In the genomic region with DNA sequence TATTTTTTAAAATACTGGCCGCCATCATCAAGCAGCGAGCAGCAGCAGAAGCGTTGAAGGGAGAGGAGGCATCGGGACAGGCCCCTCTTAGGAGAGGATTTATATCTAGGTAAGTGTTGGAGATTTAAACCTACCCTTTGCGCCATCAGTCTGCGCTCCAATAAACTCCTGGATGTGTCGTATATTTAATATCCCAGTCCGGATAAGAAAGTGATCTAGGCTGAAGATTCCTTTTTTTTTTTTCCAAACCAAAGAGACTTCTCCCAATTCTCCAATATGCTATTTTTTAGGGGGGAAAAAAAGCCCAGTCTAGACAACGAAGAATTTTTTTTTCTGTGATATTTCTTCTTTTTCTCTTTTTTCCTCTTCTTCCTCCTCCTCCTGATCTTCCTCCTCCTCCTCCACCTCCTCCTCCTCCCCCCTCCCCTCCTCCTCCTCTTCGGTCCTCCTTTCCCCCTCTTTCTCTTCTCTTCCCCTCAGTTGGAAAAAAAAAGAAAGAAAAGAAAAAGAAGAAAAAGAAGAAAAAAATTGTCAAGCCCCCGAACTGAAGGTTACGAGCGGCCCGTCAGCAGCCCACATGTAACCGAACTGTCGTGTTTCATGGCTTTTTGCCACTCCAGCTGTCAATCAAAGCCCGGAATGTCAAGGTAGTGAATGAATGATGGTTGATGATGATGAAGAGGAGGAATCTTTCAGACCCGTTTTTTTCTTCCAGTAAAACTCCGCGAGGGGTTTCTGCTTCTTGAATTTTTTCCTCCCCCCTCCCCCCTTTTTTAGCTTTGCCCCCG, we compare ENCODE assay signal across 8 cellular contexts. TPM values are rescaled to one million over a fixed set of nuclear protein-coding genes. Genes with fewer than 3 reads are reported as not detected.
DNase-seq lines count a peak whose midpoint lies in the region; ATAC-seq and TF ChIP-seq lines count a peak whose summit lies in the region.

No MANE protein-coding gene starts in this region.

- peaks cover 0 to 25% (median 18%) of the 10 kb centered on the region in 8 donors for H3K9me3 Mint-ChIP-seq in CD4-positive, alpha-beta memory T cell
- H3K9me3 Mint-ChIP-seq in neural crest cell: no peaks in the 10 kb centered on the region

- intact Hi-C loops in CD4-positive, alpha-beta memory T cell (cut with micrococcal nuclease): no loop called here

- no peaks in the 10 kb centered on the region for H3K36me3 ChIP-seq in CD4-positive, alpha-beta memory T cell (ENCODE audit: insufficient read depth, low read length)
- H3K36me3 ChIP-seq in H7 (replicated peaks; ENCODE audit: control insufficient read depth, insufficient read depth, low read length) (no peaks in the 10 kb centered on the region), SJCRH30 (0 out of 2 replicates have a peak, but pooled peaks cover under 1% of the 10 kb centered on the region)

- no peak for ATAC-seq in HG02588 (IDR thresholded peaks at IDR 0.05; ENCODE audit: unreplicated experiment)

- POLR2A ChIA-PET in CD4-positive, alpha-beta memory T cell (lab: Charles Lee; ENCODE audit: partially characterized antibody): no interaction called here

- peaks cover 32 to 64% (median 48%) of the 10 kb centered on the region in 4 donors for H3K4me1 Mint-ChIP-seq in CD4-positive, alpha-beta memory T cell
- peaks cover 61% of the 10 kb centered on the region for H3K4me1 Mint-ChIP-seq in neural crest cell

- peak overlapping the region; percentile 9 to 86 for H3K4me3 ChIP-seq in CD4-positive, alpha-beta memory T cell (ENCODE audit: low read length in 2 of 2)
- H3K4me3 ChIP-seq in H7 (ENCODE audit: insufficient read depth, low read depth, low read length) (peak overlapping the region; percentile 61), SJCRH30 (peak overlapping the region; percentile 79)

- H3K36me3 Mint-ChIP-seq in CD4-positive, alpha-beta memory T cell: peaks cover 8 to 11% of the 10 kb centered on the region in 2 donors
- peaks cover 12% of the 10 kb centered on the region for H3K36me3 Mint-ChIP-seq in neural crest cell (ENCODE audit: low read depth)

- CTCF ChIA-PET in CD4-positive, alpha-beta memory T cell (lab: Charles Lee; ENCODE audit: partially characterized antibody): no interaction called here

- H3K27ac ChIP-seq in CD4-positive, alpha-beta memory T cell (ENCODE audit: low read depth, low read length): no peak overlapping the region
- H3K27ac ChIP-seq in SJCRH30: peak overlapping the region; percentile 89
- H3K27ac ChIP-seq in epithelial cell of prostate: peak overlapping the region; percentile 97

- H3K4me1 ChIP-seq in CD4-positive, alpha-beta memory T cell (ENCODE audit: insufficient read depth, low read length): peaks cover 45% of the 10 kb centered on the region
- H3K4me1 ChIP-seq in SJCRH30: peaks cover 3% of the 10 kb centered on the region

- H3K27me3 Mint-ChIP-seq in CD4-positive, alpha-beta memory T cell: peaks cover 57 to 65% of the 10 kb centered on the region in 2 donors
- peaks cover 92% of the 10 kb centered on the region for H3K27me3 Mint-ChIP-seq in neural crest cell (ENCODE audit: low read depth)

- H3K27me3 ChIP-seq in CD4-positive, alpha-beta memory T cell (ENCODE audit: insufficient read depth, low read length): peaks cover 28% of the 10 kb centered on the region
- peaks cover 79% of the 10 kb centered on the region for H3K27me3 ChIP-seq in H7 (ENCODE audit: control insufficient read depth, insufficient read depth, low read length)
- no peaks in the 10 kb centered on the region for H3K27me3 ChIP-seq in SJCRH30

- peak overlapping the region; percentile 90 to 99 (median 96) for H3K4me3 Mint-ChIP-seq in CD4-positive, alpha-beta memory T cell
- H3K4me3 Mint-ChIP-seq in neural crest cell: peak overlapping the region; percentile 99

- DNase-seq in CD4-positive, alpha-beta memory T cell: no peak
- DNase-seq in H7 (peak; percentile 52), SJCRH30 (peak in 1 of 2 experiments; percentile 51), epithelial cell of prostate (ENCODE audit: low read depth, low spot score) (no peak), neural crest cell (ENCODE audit: low read depth, low spot score) (no peak), GM19240 (ENCODE audit: insufficient read length, low spot score) (no peak), iPS-NIHi7 (ENCODE audit: extremely low spot score) (no peak)

- H3K27ac Mint-ChIP-seq in CD4-positive, alpha-beta memory T cell: peak overlapping the region in 4 of 7 donors; percentile 26 to 83 (median 58)
- peak overlapping the region; percentile 98 for H3K27ac Mint-ChIP-seq in neural crest cell (ENCODE audit: unreplicated experiment)

- no peak for TF ChIP-seq CTCF in neural crest cell (conservative IDR thresholded peaks at IDR 0.05)

- H3K9me3 ChIP-seq in CD4-positive, alpha-beta memory T cell (ENCODE audit: control insufficient read depth in 1 of 2, low read length in 2 of 2): no peaks in the 10 kb centered on the region
- no peaks in the 10 kb centered on the region for H3K9me3 ChIP-seq in SJCRH30 (replicated peaks)

RNA-seq across cellular contexts. Expression of gene MEIS2, which starts 0.8 kb away (rescaled TPM):
- total RNA-seq in CD4-positive, alpha-beta memory T cell: not detected
- not detected for polyA plus RNA-seq in CD4-positive, alpha-beta memory T cell
- total RNA-seq in H7 (2014; rRNA removed; shearing (Covaris generic)): 0.67 and 1.8 TPM in 2 replicates
- total RNA-seq in SJCRH30 (2014; rRNA removed; shearing (Covaris generic)): 18.1 and 18.4 TPM in 2 replicates
- total RNA-seq in neural crest cell: 58.5 and 59.5 TPM in 2 replicates
